Comparison of ENCODE assay signal across 36 cellular contexts in genomic region chr5:73808916-73809315, GRCh38.
"Had no signal": no experiment of that assay in that cellular context is flagged by ENCODE, and none has a peak within 500 bp of the region (broad histone marks: within the 10 kb centered on the region; RNA-seq: fewer than 3 reads in every experiment).

No MANE protein-coding gene starts in this region.

- H3K4me1 ChIP-seq: adrenal gland, body of pancreas, esophagus muscularis mucosa, gastrocnemius medialis had no signal

- H3K4me3 ChIP-seq: adrenal gland, body of pancreas, esophagus muscularis mucosa, gastrocnemius medialis had no signal

- DNase-seq: activated CD4-positive, alpha-beta memory T cell treated with anti-CD3 and anti-CD28 coated beads for 36 hours; activated CD4-positive, alpha-beta T cell treated with anti-CD3 and anti-CD28 coated beads for 36 hours; activated CD4-positive, alpha-beta T cell treated with anti-CD3 and anti-CD28 coated beads, Interleukin-2, amount 10 ng/mL, durations not matched to agents 24 days and 14 days; activated CD4-positive, CD25-positive, alpha-beta regulatory T cell; activated CD4-positive, CD25-positive, alpha-beta regulatory T cell treated with anti-CD3 and anti-CD28 coated beads, Interleukin-2, amount 50 U/mL, for 72 hours; activated CD8-positive, alpha-beta memory T cell treated with anti-CD3 and anti-CD28 coated beads, Interleukin-2, amount 10 ng/mL, durations not matched to agents 7 days and 5 days; activated CD8-positive, alpha-beta memory T cell treated with anti-CD3 and anti-CD28 coated beads, Interleukin-2, amount 50 U/mL, for 4 hours; activated CD8-positive, alpha-beta T cell treated with anti-CD3 and anti-CD28 coated beads, Interleukin-2, amount 10 ng/mL, durations not matched to agents 7 days and 5 days; activated effector memory CD4-positive, alpha-beta T cell treated with anti-CD3 and anti-CD28 coated beads, Interleukin-2, amount 50 U/mL, for 16 hours; activated naive CD4-positive, alpha-beta T cell treated with anti-CD3 and anti-CD28 coated beads for 36 hours; activated naive CD8-positive, alpha-beta T cell treated with anti-CD3 and anti-CD28 coated beads for 36 hours; activated naive CD8-positive, alpha-beta T cell treated with anti-CD3 and anti-CD28 coated beads, Interleukin-2, amount 50 U/mL, for 24 hours; activated T-cell treated with anti-CD3 and anti-CD28 coated beads, Interleukin-2, amount 50 U/mL, for 1 hour; activated T-cell treated with anti-CD3 and anti-CD28 coated beads, Interleukin-2, amount 50 U/mL, for 48 hours; adrenal gland; amygdala; aorta; body of pancreas; caudate nucleus; cortex of kidney; dermis blood vessel endothelial cell; effector CD4-positive, alpha-beta T cell; effector memory CD8-positive, alpha-beta T cell; erythroblast; foreskin keratinocyte; gastrocnemius medialis; T-helper 1 cell; T-helper 17 cell; T1000; WERI-Rb-1 had no signal

- H3K27ac ChIP-seq: adrenal gland, body of pancreas, esophagus muscularis mucosa, foreskin keratinocyte, gastrocnemius medialis, WERI-Rb-1 had no signal

- H3K36me3 Mint-ChIP-seq: activated CD4-positive, alpha-beta memory T cell treated with anti-CD3 and anti-CD28 coated beads for 36 hours; activated CD8-positive, alpha-beta memory T cell treated with anti-CD3 and anti-CD28 coated beads, Interleukin-2, amount 10 ng/mL, durations not matched to agents 7 days and 5 days; activated naive CD4-positive, alpha-beta T cell treated with anti-CD3 and anti-CD28 coated beads, Interleukin-2, amount 50 U/mL, for 24 hours; activated naive CD8-positive, alpha-beta T cell treated with anti-CD3 and anti-CD28 coated beads for 36 hours had no signal

- H3K4me1 Mint-ChIP-seq: activated CD4-positive, alpha-beta T cell treated with anti-CD3 and anti-CD28 coated beads for 36 hours; activated CD4-positive, alpha-beta T cell treated with anti-CD3 and anti-CD28 coated beads, Interleukin-2, amount 10 ng/mL, durations not matched to agents 24 days and 14 days; activated CD8-positive, alpha-beta memory T cell treated with anti-CD3 and anti-CD28 coated beads, Interleukin-2, amount 10 ng/mL, durations not matched to agents 7 days and 5 days; activated naive CD4-positive, alpha-beta T cell treated with anti-CD3 and anti-CD28 coated beads, Interleukin-2, amount 50 U/mL, for 24 hours; activated naive CD8-positive, alpha-beta T cell treated with anti-CD3 and anti-CD28 coated beads for 36 hours; activated naive CD8-positive, alpha-beta T cell treated with anti-CD3 and anti-CD28 coated beads, Interleukin-2, amount 50 U/mL, for 24 hours; T-helper 17 cell had no signal

- FAIRE-seq: colon had no signal

- H3K4me3 Mint-ChIP-seq: activated CD4-positive, alpha-beta memory T cell treated with anti-CD3 and anti-CD28 coated beads for 36 hours; activated CD4-positive, alpha-beta T cell treated with anti-CD3 and anti-CD28 coated beads for 36 hours; activated CD4-positive, alpha-beta T cell treated with anti-CD3 and anti-CD28 coated beads, Interleukin-2, amount 10 ng/mL, durations not matched to agents 24 days and 14 days; activated CD8-positive, alpha-beta memory T cell treated with anti-CD3 and anti-CD28 coated beads, Interleukin-2, amount 10 ng/mL, durations not matched to agents 7 days and 5 days; activated CD8-positive, alpha-beta T cell treated with anti-CD3 and anti-CD28 coated beads, Interleukin-2, amount 10 ng/mL, durations not matched to agents 7 days and 5 days; activated naive CD4-positive, alpha-beta T cell treated with anti-CD3 and anti-CD28 coated beads for 36 hours; activated naive CD4-positive, alpha-beta T cell treated with anti-CD3 and anti-CD28 coated beads, Interleukin-2, amount 50 U/mL, for 24 hours; activated naive CD8-positive, alpha-beta T cell treated with anti-CD3 and anti-CD28 coated beads for 36 hours; activated naive CD8-positive, alpha-beta T cell treated with anti-CD3 and anti-CD28 coated beads, Interleukin-2, amount 50 U/mL, for 24 hours; activated T-helper 1 cell treated with anti-CD3 and anti-CD28 coated beads, Interleukin-12 subunit alpha, Interleukin-12 subunit beta, Interleukin-2, Interleukin-4 antibody, amounts not matched to agents 30 ng/mL and 10 ng/mL and 1 ng/mL, durations not matched to agents 14 hours and 24 hours and 36 hours; effector memory CD8-positive, alpha-beta T cell; T-helper 17 cell; T-helper 2 cell treated with Interferon-gamma antibody and Interleukin-4, amounts not matched to agents 5 μg/mL and 100 μg/mL, for 36 hours had no signal

- H3K27me3 ChIP-seq: adrenal gland, body of pancreas, esophagus muscularis mucosa, foreskin keratinocyte, gastrocnemius medialis had no signal

- H3K9me3 ChIP-seq: adrenal gland, body of pancreas, esophagus muscularis mucosa, gastrocnemius medialis had no signal

- H3K9me3 Mint-ChIP-seq: activated CD4-positive, alpha-beta memory T cell treated with anti-CD3 and anti-CD28 coated beads for 36 hours; activated CD4-positive, alpha-beta T cell treated with anti-CD3 and anti-CD28 coated beads, Interleukin-2, amount 10 ng/mL, durations not matched to agents 24 days and 14 days; activated naive CD4-positive, alpha-beta T cell treated with anti-CD3 and anti-CD28 coated beads for 36 hours; activated naive CD4-positive, alpha-beta T cell treated with anti-CD3 and anti-CD28 coated beads, Interleukin-2, amount 50 U/mL, for 24 hours; activated naive CD8-positive, alpha-beta T cell treated with anti-CD3 and anti-CD28 coated beads for 36 hours; activated naive CD8-positive, alpha-beta T cell treated with anti-CD3 and anti-CD28 coated beads, Interleukin-2, amount 50 U/mL, for 24 hours; activated T-helper 1 cell treated with anti-CD3 and anti-CD28 coated beads, Interleukin-12 subunit alpha, Interleukin-12 subunit beta, Interleukin-2, Interleukin-4 antibody, amounts not matched to agents 30 ng/mL and 10 ng/mL and 1 ng/mL, durations not matched to agents 14 hours and 24 hours and 36 hours; activated T-helper 2 cell treated with anti-CD3 and anti-CD28 coated beads, Interferon-gamma antibody, Interleukin-2, Interleukin-4, amounts not matched to agents 10 μg/mL and 5 μg/mL and 100 μg/mL, durations not matched to agents 14 hours and 24 hours and 36 hours; effector memory CD8-positive, alpha-beta T cell; T-helper 2 cell treated with Interferon-gamma antibody and Interleukin-4, amounts not matched to agents 5 μg/mL and 100 μg/mL, for 36 hours had no signal

- H3K36me3 ChIP-seq: adrenal gland, esophagus muscularis mucosa, gastrocnemius medialis, WERI-Rb-1 had no signal

- H3K27ac Mint-ChIP-seq: activated CD4-positive, alpha-beta memory T cell treated with anti-CD3 and anti-CD28 coated beads for 36 hours; activated CD4-positive, alpha-beta T cell treated with anti-CD3 and anti-CD28 coated beads for 36 hours; activated CD4-positive, alpha-beta T cell treated with anti-CD3 and anti-CD28 coated beads, Interleukin-2, amount 10 ng/mL, durations not matched to agents 24 days and 14 days; activated CD8-positive, alpha-beta memory T cell treated with anti-CD3 and anti-CD28 coated beads, Interleukin-2, amount 10 ng/mL, durations not matched to agents 7 days and 5 days; activated CD8-positive, alpha-beta T cell treated with anti-CD3 and anti-CD28 coated beads, Interleukin-2, amount 10 ng/mL, durations not matched to agents 7 days and 5 days; activated naive CD4-positive, alpha-beta T cell treated with anti-CD3 and anti-CD28 coated beads for 36 hours; activated naive CD4-positive, alpha-beta T cell treated with anti-CD3 and anti-CD28 coated beads, Interleukin-2, amount 50 U/mL, for 24 hours; activated naive CD8-positive, alpha-beta T cell treated with anti-CD3 and anti-CD28 coated beads for 36 hours; activated naive CD8-positive, alpha-beta T cell treated with anti-CD3 and anti-CD28 coated beads, Interleukin-2, amount 50 U/mL, for 24 hours; activated T-helper 1 cell treated with anti-CD3 and anti-CD28 coated beads, Interleukin-12 subunit alpha, Interleukin-12 subunit beta, Interleukin-2, Interleukin-4 antibody, amounts not matched to agents 30 ng/mL and 10 ng/mL and 1 ng/mL, durations not matched to agents 14 hours and 24 hours and 36 hours; activated T-helper 2 cell treated with anti-CD3 and anti-CD28 coated beads, Interferon-gamma antibody, Interleukin-2, Interleukin-4, amounts not matched to agents 10 μg/mL and 5 μg/mL and 100 μg/mL, durations not matched to agents 14 hours and 24 hours and 36 hours; effector memory CD8-positive, alpha-beta T cell; T-helper 17 cell; T-helper 2 cell treated with Interferon-gamma antibody and Interleukin-4, amounts not matched to agents 5 μg/mL and 100 μg/mL, for 36 hours had no signal
